ENCODE assay signal across 16 cellular contexts in the genomic region with DNA sequence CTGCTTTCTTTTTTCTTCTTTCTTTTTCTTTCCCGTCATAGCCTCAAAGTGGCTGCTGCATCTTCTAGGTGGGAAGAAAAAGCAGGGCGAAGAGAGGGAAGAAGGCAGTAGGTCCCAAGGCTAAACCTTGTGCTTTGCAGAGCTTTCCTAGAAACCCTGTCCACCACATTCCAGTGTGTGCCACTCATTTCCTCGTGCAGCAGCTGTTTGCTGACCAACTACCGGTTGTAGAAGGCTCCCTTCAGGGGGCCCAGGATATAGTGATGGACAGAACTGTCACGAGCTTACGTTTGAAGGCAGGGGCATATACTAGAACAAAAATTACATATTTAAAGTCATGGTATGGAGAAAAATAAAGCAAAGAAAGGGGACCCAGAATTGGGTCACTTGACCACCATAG.
A peak's percentile ranks its signal among the peaks of the same experiment; 100 is the strongest.
DNase-seq lines count a peak whose midpoint lies in the region; ATAC-seq and TF ChIP-seq lines count a peak whose summit lies in the region.
"Had no signal": no experiment of that assay in that cellular context is flagged by ENCODE, and none has a peak within 500 bp of the region (broad histone marks: within the 10 kb centered on the region; RNA-seq: fewer than 3 reads in every experiment).

No MANE protein-coding gene starts in this region.

- CTCF ChIA-PET in mammary epithelial cell (lab: Charles Lee; ENCODE audit: low non-redundant PET): no interaction called here

- no peaks in the 10 kb centered on the region for H4K20me1 ChIP-seq in mammary epithelial cell (ENCODE audit: insufficient read depth, low read length)

- no peak overlapping the region for H3K4me2 ChIP-seq in mammary epithelial cell (ENCODE audit: insufficient read depth, low read depth, low read length)

- dilution Hi-C loops in mammary epithelial cell (cut with HindIII; ENCODE audit: low sequenced_read_pairs): no loop called here

- intact Hi-C loops in mammary epithelial cell (cut with micrococcal nuclease): no loop called here

- no peaks in the 10 kb centered on the region for H3K79me2 ChIP-seq in mammary epithelial cell (ENCODE audit: insufficient read depth, low read length)

- in situ Hi-C loops in mammary epithelial cell (cut with MboI; ENCODE audit: low sequenced_read_pairs in 2 of 2): no loop called here

- no peaks in the 10 kb centered on the region for H3K27me3 ChIP-seq in mammary epithelial cell (ENCODE audit: insufficient read depth, low read length)
- H3K27me3 ChIP-seq: suprapubic skin had no signal

- no peak overlapping the region for H3K9ac ChIP-seq in mammary epithelial cell (ENCODE audit: insufficient read depth, low read length)

- no TSS peak for BruUV-seq in mammary epithelial cell (replicated peaks; lab: Mats Ljungman, UMichigan)

- peaks cover 31% of the 10 kb centered on the region for H3K4me1 ChIP-seq in mammary epithelial cell (ENCODE audit: insufficient read depth, low read length)

- H3K27ac ChIP-seq in mammary epithelial cell (ENCODE audit: insufficient read depth, low read depth, low read length): no peak overlapping the region
- H3K27ac ChIP-seq: suprapubic skin had no signal

- no peak overlapping the region for H2AFZ ChIP-seq in mammary epithelial cell (ENCODE audit: low read depth, low read length)

- H3K36me3 ChIP-seq in mammary epithelial cell (ENCODE audit: insufficient read depth, low read length): peaks cover 2% of the 10 kb centered on the region

- H3K9me3 ChIP-seq in mammary epithelial cell (replicated peaks; ENCODE audit: insufficient read depth, low read length): no peaks in the 10 kb centered on the region
- H3K9me3 ChIP-seq: suprapubic skin had no signal

- ATAC-seq in stimulated activated naive CD8-positive, alpha-beta T cell treated with anti-CD3 and anti-CD28 coated beads, Interleukin-15, Interleukin-2, amounts not matched to agents 100 U/mL and 50 U/mL, for 24 hours: no peak
- ATAC-seq in GM21529 (IDR thresholded peaks at IDR 0.05; ENCODE audit: unreplicated experiment): no peak
- ATAC-seq: Panc1, sciatic nerve had no signal

- DNase-seq in 8988T (peak; percentile 46), HS-5 (ENCODE audit: low read depth) (peak; percentile 65), mammary epithelial cell (peak; percentile 9), iris pigment epithelial cell (ENCODE audit: low read depth) (peak; percentile 78), NCI-H2171 treated with DMSO at 0.1 percent for 48 hours (lab: John Stamatoyannopoulos, UW) (no peak), cerebellum (ENCODE audit: low spot score) (no peak)
- no peak for DNase-seq in stimulated activated naive CD8-positive, alpha-beta T cell treated with anti-CD3 and anti-CD28 coated beads, Interleukin-15, Interleukin-2, amounts not matched to agents 100 U/mL and 50 U/mL, for 24 hours
- DNase-seq: activated CD4-positive, alpha-beta T cell treated with anti-CD3 and anti-CD28 coated beads, Interleukin-2, amount 50 U/mL, for 48 hours; naive B cell; NCI-H1092; NCI-H510A; T-helper 2 cell had no signal

- no peak for TF ChIP-seq CTCF in mammary epithelial cell (conservative IDR thresholded peaks at IDR 0.05 in 1 of 2, IDR thresholded peaks at IDR 0.05 in 1 of 2; ENCODE audit: extremely low read depth in 1 of 2, insufficient read depth in 1 of 2, low read depth in 1 of 2, low read length in 2 of 2)

- WGBS in mammary epithelial cell (ENCODE audit: low coverage, missing lambda C conversion rate): 100% methylated on average over 5 of the region's 6 CpGs

- no peak overlapping the region for H3K4me3 ChIP-seq in mammary epithelial cell (replicated peaks in 1 of 3; ENCODE audit: insufficient read depth in 1 of 3, low read depth in 2 of 3, low read length in 3 of 3)
- H3K4me3 ChIP-seq: suprapubic skin had no signal

Comparison
In these comparisons a context has a peak if more than half of its experiments do, and no peak if none do; other contexts are left out.
1. DNase-seq: peak in 8988T (single experiment), HS-5 (single experiment), mammary epithelial cell (single experiment) and iris pigment epithelial cell (single experiment); none in stimulated activated naive CD8-positive, alpha-beta T cell treated with anti-CD3 and anti-CD28 coated beads, Interleukin-15, Interleukin-2, amounts not matched to agents 100 U/mL and 50 U/mL, for 24 hours (single experiment), NCI-H2171 treated with DMSO at 0.1 percent for 48 hours (single experiment) and cerebellum (single experiment).